2 cellular contexts compared by ENCODE assay signal in the genomic region with DNA sequence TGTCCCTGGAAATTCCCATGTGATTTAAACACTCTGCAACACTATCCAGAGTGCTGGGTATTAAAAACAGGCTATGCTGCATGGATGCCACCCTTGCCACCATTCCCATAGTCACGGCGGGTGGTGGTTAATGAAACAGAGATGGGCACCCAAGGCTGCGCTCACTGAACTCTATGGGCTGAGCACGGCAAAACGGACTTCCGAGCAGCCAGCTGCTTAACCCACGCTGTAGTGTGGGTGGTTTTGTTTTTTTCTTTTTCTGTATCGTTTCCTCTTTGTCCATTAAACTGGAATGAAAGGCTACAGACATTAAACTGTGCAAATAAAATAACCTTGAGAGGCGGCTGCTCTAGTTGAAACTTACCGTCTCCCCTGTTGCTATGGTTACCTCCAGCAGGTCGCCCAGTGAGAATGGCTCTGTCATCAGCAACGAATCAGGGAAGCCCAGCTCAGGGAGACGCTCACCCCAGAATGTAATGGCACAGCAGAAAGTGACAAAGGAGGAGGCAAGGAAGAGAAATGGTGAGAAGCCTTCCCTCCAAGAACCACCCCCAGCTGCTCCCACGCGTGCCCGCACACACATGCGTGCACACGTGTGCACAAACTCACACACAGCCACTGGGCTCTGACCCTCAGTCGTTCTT.
TF ChIP-seq lines count a peak whose summit lies in the region.

No MANE protein-coding gene starts in this region.

TF ChIP-seq in WTC11, 78 proteins besides CTCF, POLR2A, EP300 and RAD21 (continued from another document):
- TF ChIP-seq, protein P1, sequence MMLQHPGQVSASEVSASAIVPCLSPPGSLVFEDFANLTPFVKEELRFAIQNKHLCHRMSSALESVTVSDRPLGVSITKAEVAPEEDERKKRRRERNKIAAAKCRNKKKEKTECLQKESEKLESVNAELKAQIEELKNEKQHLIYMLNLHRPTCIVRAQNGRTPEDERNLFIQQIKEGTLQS (CRISPR knock-in tag; conservative IDR thresholded peaks at IDR 0.05) = no peak

TF ChIP-seq in HepG2, 621 proteins besides CTCF, POLR2A, EP300 and RAD21 (continued from another document):
- TF ChIP-seq, protein P2, sequence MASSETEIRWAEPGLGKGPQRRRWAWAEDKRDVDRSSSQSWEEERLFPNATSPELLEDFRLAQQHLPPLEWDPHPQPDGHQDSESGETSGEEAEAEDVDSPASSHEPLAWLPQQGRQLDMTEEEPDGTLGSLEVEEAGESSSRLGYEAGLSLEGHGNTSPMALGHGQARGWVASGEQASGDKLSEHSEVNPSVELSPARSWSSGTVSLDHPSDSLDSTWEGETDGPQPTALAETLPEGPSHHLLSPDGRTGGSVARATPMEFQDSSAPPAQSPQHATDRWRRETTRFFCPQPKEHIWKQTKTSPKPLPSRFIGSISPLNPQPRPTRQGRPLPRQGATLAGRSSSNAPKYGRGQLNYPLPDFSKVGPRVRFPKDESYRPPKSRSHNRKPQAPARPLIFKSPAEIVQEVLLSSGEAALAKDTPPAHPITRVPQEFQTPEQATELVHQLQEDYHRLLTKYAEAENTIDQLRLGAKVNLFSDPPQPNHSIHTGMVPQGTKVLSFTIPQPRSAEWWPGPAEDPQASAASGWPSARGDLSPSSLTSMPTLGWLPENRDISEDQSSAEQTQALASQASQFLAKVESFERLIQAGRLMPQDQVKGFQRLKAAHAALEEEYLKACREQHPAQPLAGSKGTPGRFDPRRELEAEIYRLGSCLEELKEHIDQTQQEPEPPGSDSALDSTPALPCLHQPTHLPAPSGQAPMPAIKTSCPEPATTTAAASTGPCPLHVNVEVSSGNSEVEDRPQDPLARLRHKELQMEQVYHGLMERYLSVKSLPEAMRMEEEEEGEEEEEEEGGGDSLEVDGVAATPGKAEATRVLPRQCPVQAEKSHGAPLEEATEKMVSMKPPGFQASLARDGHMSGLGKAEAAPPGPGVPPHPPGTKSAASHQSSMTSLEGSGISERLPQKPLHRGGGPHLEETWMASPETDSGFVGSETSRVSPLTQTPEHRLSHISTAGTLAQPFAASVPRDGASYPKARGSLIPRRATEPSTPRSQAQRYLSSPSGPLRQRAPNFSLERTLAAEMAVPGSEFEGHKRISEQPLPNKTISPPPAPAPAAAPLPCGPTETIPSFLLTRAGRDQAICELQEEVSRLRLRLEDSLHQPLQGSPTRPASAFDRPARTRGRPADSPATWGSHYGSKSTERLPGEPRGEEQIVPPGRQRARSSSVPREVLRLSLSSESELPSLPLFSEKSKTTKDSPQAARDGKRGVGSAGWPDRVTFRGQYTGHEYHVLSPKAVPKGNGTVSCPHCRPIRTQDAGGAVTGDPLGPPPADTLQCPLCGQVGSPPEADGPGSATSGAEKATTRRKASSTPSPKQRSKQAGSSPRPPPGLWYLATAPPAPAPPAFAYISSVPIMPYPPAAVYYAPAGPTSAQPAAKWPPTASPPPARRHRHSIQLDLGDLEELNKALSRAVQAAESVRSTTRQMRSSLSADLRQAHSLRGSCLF (CRISPR knock-in tag; IDR thresholded peaks at IDR 0.05; ENCODE audit: borderline replicate concordance) = no peak
- no peak for TF ChIP-seq ZSCAN31 (CRISPR knock-in tag; IDR thresholded peaks at IDR 0.05; ENCODE audit: low read depth)
TF ChIP-seq in HepG2: peak in this region for 1.
